Comparison of ENCODE assay signal across 10 cellular contexts in the genomic region with DNA sequence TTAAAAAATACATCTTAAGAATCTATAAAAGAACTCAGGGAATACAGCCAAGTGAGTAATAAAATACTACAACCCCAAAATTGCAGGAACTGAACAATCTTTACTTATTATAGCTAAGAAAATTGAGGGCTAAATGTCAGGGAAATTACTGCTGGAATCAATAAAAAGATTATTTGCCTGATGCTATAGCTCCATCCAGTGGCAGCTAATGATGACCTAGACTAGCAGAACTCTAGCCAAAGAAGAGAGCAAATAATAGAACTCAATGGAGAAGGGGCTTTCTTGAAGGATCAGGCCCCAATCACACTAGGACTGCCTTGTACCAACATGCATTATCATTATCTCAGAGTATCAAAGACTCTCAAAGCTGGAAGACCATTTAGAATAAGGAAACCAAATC.
DNase-seq lines count a peak whose midpoint lies in the region; ATAC-seq, FAIRE-seq and TF ChIP-seq lines count a peak whose summit lies in the region.
"Had no signal": no experiment of that assay in that cellular context is flagged by ENCODE, and none has a peak within 500 bp of the region (broad histone marks: within the 10 kb centered on the region; RNA-seq: fewer than 3 reads in every experiment).

No MANE protein-coding gene starts in this region.

- no peak for ATAC-seq in sciatic nerve

- FAIRE-seq in GM12891 (lab: Jason Lieb, UNC), result peak; percentile 40

- no peak for TF ChIP-seq POLR2A in GM12891 (IDR thresholded peaks at IDR 0.05; ENCODE audit: low read depth, low read length)
- no peak for TF ChIP-seq POLR2A in erythroblast (IDR thresholded peaks at IDR 0.05; ENCODE audit: low read length)

- intact Hi-C loops in sciatic nerve (cut with DNase I), result no loop called here

- DNase-seq in A172 (ENCODE audit: low spot score) (peak; percentile 36), GM12891 (ENCODE audit: insufficient read length, low spot score) (no peak), NCI-H446 (lab: John Stamatoyannopoulos, UW) (peak; percentile 31 to 35), erythroblast (lab: John Stamatoyannopoulos, UW) (peak; percentile 9 to 31), HK-2 (ENCODE audit: unreplicated experiment) (no peak), NCI-H2081 treated with DMSO at 0.1 percent for 48 hours (lab: John Stamatoyannopoulos, UW) (no peak), sciatic nerve (ENCODE audit: low spot score) (no peak)
- DNase-seq in activated CD4-positive, alpha-beta T cell treated with anti-CD3 and anti-CD28 coated beads, Interleukin-2, amount 50 U/mL, for 48 hours, result no peak
- DNase-seq: cortex of kidney; stimulated activated CD4-positive, alpha-beta T cell treated with anti-CD3 and anti-CD28 coated beads, Interleukin-12 subunit alpha, Interleukin-12 subunit beta, amount 100 ng/mL, for 4 hours had no signal

TF ChIP-seq in GM12891, 5 proteins besides CTCF, POLR2A, EP300 and RAD21:
- TF ChIP-seq PAX5 (IDR thresholded peaks at IDR 0.05; ENCODE audit: insufficient read depth, low read length, severe bottlenecking), result no peak
- TF ChIP-seq TAF1 (IDR thresholded peaks at IDR 0.05; ENCODE audit: low read depth, low read length), result no peak
- TF ChIP-seq POU2F2 (IDR thresholded peaks at IDR 0.05; ENCODE audit: low read depth, low read length), result no peak
- TF ChIP-seq POLR2AphosphoS5 (IDR thresholded peaks at IDR 0.05; ENCODE audit: low read depth, low read length), result no peak

Comparison
In these comparisons a context has a peak if more than half of its experiments do, and no peak if none do; other contexts are left out.
1. DNase-seq: peak in A172 (single experiment), NCI-H446 (2 of 2) and erythroblast (2 of 2); none in GM12891 (single experiment), HK-2 (single experiment), NCI-H2081 treated with DMSO at 0.1 percent for 48 hours (single experiment), activated CD4-positive, alpha-beta T cell treated with anti-CD3 and anti-CD28 coated beads, Interleukin-2, amount 50 U/mL, for 48 hours (0 of 2) and sciatic nerve (single experiment).